13 cellular contexts compared by ENCODE assay signal in genomic region chr1:225700889-225701465, GRCh38. TPM values are rescaled to one million over a fixed set of nuclear protein-coding genes. Genes with fewer than 3 reads are reported as not detected.
DNase-seq lines count a peak whose midpoint lies in the region; ATAC-seq, FAIRE-seq and TF ChIP-seq lines count a peak whose summit lies in the region.
"Had no signal": no experiment of that assay in that cellular context is flagged by ENCODE, and none has a peak within 500 bp of the region (broad histone marks: within the 10 kb centered on the region; RNA-seq: fewer than 3 reads in every experiment).

No MANE protein-coding gene starts in this region.

- H3K27ac Mint-ChIP-seq in activated T-helper 17 cell treated with anti-CD3 and anti-CD28 coated beads, Interleukin-2, amount 50 U/mL, for 72 hours, result no peak overlapping the region

- peaks cover 3% of the 10 kb centered on the region for H3K27me3 Mint-ChIP-seq in activated T-helper 17 cell treated with anti-CD3 and anti-CD28 coated beads, Interleukin-2, amount 50 U/mL, for 72 hours

- H3K36me3 ChIP-seq in HEK293 (ENCODE audit: control insufficient read depth in 2 of 2, insufficient read depth in 1 of 2, low read length in 2 of 2) (no peaks in the 10 kb centered on the region), adipocyte (ENCODE audit: control insufficient read depth, insufficient read depth, low read length, severe bottlenecking) (no peaks in the 10 kb centered on the region), MM.1S (replicated peaks; ENCODE audit: insufficient read depth, low read length) (no peaks in the 10 kb centered on the region)
- H3K36me3 ChIP-seq: colonic mucosa, left lung had no signal

- H2AFZ ChIP-seq in MM.1S (ENCODE audit: low read length), result no peak overlapping the region

- POLR2A ChIA-PET in HEK293 (lab: Yijun Ruan, JAX), result interaction anchor here (0.8 to 2.9 kb wide), 13 partner anchors 10 to 71 kb away, joined by 3 to 34 read pairs (median 6); partner anchors contain the start of gene ENAH

- no peaks in the 10 kb centered on the region for H3K9me2 ChIP-seq in MM.1S (replicated peaks; ENCODE audit: insufficient read depth, low read length)

- no peaks in the 10 kb centered on the region for H3K27me3 ChIP-seq in adipocyte (replicated peaks; ENCODE audit: control insufficient read depth, insufficient read depth, low read length)
- no peaks in the 10 kb centered on the region for H3K27me3 ChIP-seq in MM.1S (replicated peaks; ENCODE audit: insufficient read depth, low read length)
- H3K27me3 ChIP-seq: colonic mucosa, left lung had no signal

- H3K4me2 ChIP-seq in MM.1S (ENCODE audit: low read depth, low read length), result no peak overlapping the region

- no peak overlapping the region for H3K4me3 Mint-ChIP-seq in activated T-helper 17 cell treated with anti-CD3 and anti-CD28 coated beads, Interleukin-2, amount 50 U/mL, for 72 hours

- no peaks in the 10 kb centered on the region for H3K36me3 Mint-ChIP-seq in activated T-helper 17 cell treated with anti-CD3 and anti-CD28 coated beads, Interleukin-2, amount 50 U/mL, for 72 hours (ENCODE audit: low read depth)

- H3K9ac ChIP-seq in adipocyte (ENCODE audit: low read length) (peak overlapping the region; percentile 33), MM.1S (ENCODE audit: low read length) (no peak overlapping the region)

- H4K20me1 ChIP-seq in MM.1S (ENCODE audit: insufficient read depth, low read length), result no peaks in the 10 kb centered on the region

- CTCF ChIA-PET in HEK293 (lab: Yijun Ruan, JAX), result interaction anchor here (0.5 to 3.2 kb wide), 9 partner anchors 9 to 260 kb away, joined by 3 to 17 read pairs (median 4); partner anchors contain the start of gene ENAH

- H3F3A ChIP-seq in MM.1S (ENCODE audit: insufficient read depth, low read length), result no peaks in the 10 kb centered on the region

- H3K9me3 ChIP-seq in HEK293 (ENCODE audit: control insufficient read depth, insufficient read depth, low read depth, low read length) (no peaks in the 10 kb centered on the region), adipocyte (ENCODE audit: control insufficient read depth, low read length) (no peaks in the 10 kb centered on the region), MM.1S (replicated peaks; ENCODE audit: insufficient read depth, low read length) (no peaks in the 10 kb centered on the region)
- H3K9me3 ChIP-seq: colonic mucosa, left lung had no signal

- DNase-seq in adipocyte (ENCODE audit: low read depth), result peak; percentile 45
- peak; percentile 47 for DNase-seq in glomerular visceral epithelial cell (ENCODE audit: extremely low spot score)
- peak; percentile 48 for DNase-seq in urothelium cell line (ENCODE audit: low spot score)
- no peak for DNase-seq in amygdala (lab: John Stamatoyannopoulos, UW)
- no peak for DNase-seq in MM.1S
- DNase-seq: activated CD4-positive, alpha-beta T cell treated with anti-CD3 and anti-CD28 coated beads for 4 hours; colonic mucosa; left lung; NCI-H146; NCI-H774; stimulated activated naive CD4-positive, alpha-beta T cell treated with Interleukin-2 at 50 U/mL for 16 hours had no signal

- H3K4me1 ChIP-seq in HEK293 (ENCODE audit: control insufficient read depth, insufficient read depth, low read length) (peaks cover 19% of the 10 kb centered on the region), adipocyte (ENCODE audit: control insufficient read depth, insufficient read depth, low read length) (peaks cover 20% of the 10 kb centered on the region), MM.1S (ENCODE audit: low read length) (no peaks in the 10 kb centered on the region)
- H3K4me1 ChIP-seq: colonic mucosa had no signal

- H3K79me2 ChIP-seq in MM.1S (ENCODE audit: low read length), result no peaks in the 10 kb centered on the region

- no peaks in the 10 kb centered on the region for H3K9me3 Mint-ChIP-seq in activated T-helper 17 cell treated with anti-CD3 and anti-CD28 coated beads, Interleukin-2, amount 50 U/mL, for 72 hours

- H3K4me3 ChIP-seq in HEK293 (ENCODE audit: low read depth, low read length), result no peak overlapping the region
- no peak overlapping the region for H3K4me3 ChIP-seq in adipocyte (ENCODE audit: low read length)
- no peak overlapping the region for H3K4me3 ChIP-seq in MM.1S (ENCODE audit: low read length)
- H3K4me3 ChIP-seq: colonic mucosa, left lung had no signal

- no peak for ATAC-seq in activated T-helper 17 cell treated with anti-CD3 and anti-CD28 coated beads, Interleukin-2, amount 50 U/mL, for 72 hours (replicated peaks)

- FAIRE-seq in urothelium cell line (lab: Jason Lieb, UNC), result no peak

- H3K4me1 Mint-ChIP-seq in activated T-helper 17 cell treated with anti-CD3 and anti-CD28 coated beads, Interleukin-2, amount 50 U/mL, for 72 hours, result no peaks in the 10 kb centered on the region

- TF ChIP-seq CTCF in HEK293 (tag by site-specific recombination; IDR thresholded peaks at IDR 0.05) (no peak), MM.1S (IDR thresholded peaks at IDR 0.05; ENCODE audit: low read length) (no peak)

- H3K27ac ChIP-seq in HEK293 (ENCODE audit: extremely low read depth, low read depth, low read length) (no peak overlapping the region; the same call in 1 of the 2 replicates), MM.1S (ENCODE audit: low read length) (no peak overlapping the region)
- H3K27ac ChIP-seq: colonic mucosa had no signal

TF ChIP-seq in HEK293, 187 proteins besides CTCF, POLR2A, EP300 and RAD21:
- TF ChIP-seq ZNF580 (tag by site-specific recombination; IDR thresholded peaks at IDR 0.05) (peak; percentile 72; the same call in 1 of the 2 replicates), ZNF747 (tag by site-specific recombination; IDR thresholded peaks at IDR 0.05) (no peak)
TF ChIP-seq in HEK293: peak in this region for 1.

RNA-seq across cellular contexts. Expression of gene ENAH, which starts 48.1 kb away (rescaled TPM):
- under 1 TPM in 1 of 2 donors, not detected in 1; 0.08 TPM for total RNA-seq in activated T-helper 17 cell treated with anti-CD3 and anti-CD28 coated beads, Interleukin-2, amount 50 U/mL, for 72 hours

Comparison
In these comparisons a context has a peak if more than half of its experiments do, and no peak if none do; other contexts are left out.
1. DNase-seq: peak in adipocyte (single experiment), glomerular visceral epithelial cell (single experiment) and urothelium cell line (single experiment); none in amygdala (0 of 56) and MM.1S (single experiment).